1 cellular context compared by ENCODE assay signal in genomic region chr3:62462790-62463186, GRCh38.
TF ChIP-seq lines count a peak whose summit lies in the region.

No MANE protein-coding gene starts in this region.

TF ChIP-seq in GM23338, 12 proteins besides CTCF, POLR2A, EP300 and RAD21 (continued from another document):
- TF ChIP-seq ZNF462 (CRISPR knock-in tag; IDR thresholded peaks at IDR 0.05), result no peak
